22 cellular contexts compared by ENCODE assay signal in the genomic region with DNA sequence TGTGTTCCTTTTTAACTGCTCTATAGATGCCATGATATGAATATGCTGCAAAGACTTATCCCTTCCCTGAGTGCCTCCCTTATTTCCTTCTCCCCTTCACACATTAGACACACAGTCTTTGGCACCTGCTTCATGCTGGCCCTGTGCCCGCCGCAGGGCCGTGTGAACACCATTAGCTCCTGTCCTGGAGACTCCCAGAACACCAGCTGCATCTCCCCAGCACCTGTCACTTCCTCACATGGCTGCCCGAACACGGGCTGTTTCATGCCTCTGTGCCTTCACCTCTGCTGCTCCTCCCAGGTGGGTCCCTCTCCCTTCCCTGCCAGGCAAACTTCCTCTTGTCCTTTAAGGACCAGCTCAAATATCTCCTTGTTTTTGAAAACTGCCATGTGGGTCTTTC. TPM values are rescaled to one million over a fixed set of nuclear protein-coding genes. Genes with fewer than 3 reads are reported as not detected.
DNase-seq lines count a peak whose midpoint lies in the region; TF ChIP-seq lines count a peak whose summit lies in the region.
"Had no signal": no experiment of that assay in that cellular context is flagged by ENCODE, and none has a peak within 500 bp of the region (broad histone marks: within the 10 kb centered on the region; RNA-seq: fewer than 3 reads in every experiment).

No MANE protein-coding gene starts in this region.

- H2BK5ac ChIP-seq in mesenchymal stem cell (ENCODE audit: low read depth, low read length, poor library complexity, severe bottlenecking): no peak overlapping the region

- no peaks in the 10 kb centered on the region for H3K36me3 ChIP-seq in mesenchymal stem cell (ENCODE audit: control insufficient read depth in 1 of 2, insufficient read depth in 2 of 2, low read depth in 1 of 2, low read length in 2 of 2)
- H3K36me3 ChIP-seq: breast epithelium, HAP-1, neutrophil, right atrium auricular region, upper lobe of right lung had no signal

- H3K9me3 Mint-ChIP-seq in glutamatergic neuron (ENCODE audit: unreplicated experiment): peaks cover 6% of the 10 kb centered on the region
- H3K9me3 Mint-ChIP-seq: activated naive CD8-positive, alpha-beta T cell treated with anti-CD3 and anti-CD28 coated beads, Interleukin-2, amount 50 U/mL, for 24 hours; activated T-helper 1 cell treated with anti-CD3 and anti-CD28 coated beads, Interleukin-12 subunit alpha, Interleukin-12 subunit beta, Interleukin-2, Interleukin-4 antibody, amounts not matched to agents 30 ng/mL and 10 ng/mL and 1 ng/mL, durations not matched to agents 14 hours and 24 hours and 36 hours; stimulated activated naive CD8-positive, alpha-beta T cell treated with anti-CD3 and anti-CD28 coated beads, Interleukin-15, Interleukin-2, amounts not matched to agents 100 ng/mL and 50 ng/mL, for 24 hours had no signal

- TF ChIP-seq CTCF in glutamatergic neuron (IDR thresholded peaks at IDR 0.05; ENCODE audit: partially characterized antibody, unreplicated experiment): no peak

- H3K4me2 ChIP-seq in mesenchymal stem cell (ENCODE audit: low read length, poor library complexity, severe bottlenecking): no peak overlapping the region
- H3K4me2 ChIP-seq: SK-N-SH had no signal

- peaks cover 0 to 9% of the 10 kb centered on the region in 2 experiments for H3K27me3 ChIP-seq in mesenchymal stem cell (ENCODE audit: control insufficient read depth in 1 of 2, insufficient read depth in 1 of 2, low read length in 2 of 2)
- H3K27me3 ChIP-seq: neutrophil, right atrium auricular region, upper lobe of right lung had no signal

- peaks cover 33% of the 10 kb centered on the region for H3K4me1 Mint-ChIP-seq in glutamatergic neuron (ENCODE audit: low read depth, unreplicated experiment)

- DNase-seq in COLO668 (lab: John Stamatoyannopoulos, UW; ENCODE audit: unreplicated experiment) (peak; percentile 88), NCI-H1092 treated with DMSO at 0.1 percent for 48 hours (lab: John Stamatoyannopoulos, UW) (peak; percentile 83), NCI-H345 (lab: John Stamatoyannopoulos, UW) (peak; percentile 71), glutamatergic neuron (no peak), islet precursor cell (no peak), UCSD-AML1 (lab: John Stamatoyannopoulos, UW; ENCODE audit: unreplicated experiment) (no peak), GM19238 (ENCODE audit: insufficient read length, low spot score) (no peak), mesenchymal stem cell (no peak)
- DNase-seq: activated naive CD8-positive, alpha-beta T cell treated with anti-CD3 and anti-CD28 coated beads, Interleukin-2, amount 50 U/mL, for 24 hours; dermis blood vessel endothelial cell; GDM1; left ventricle myocardium superior; NCI-H526 treated with DMSO at 0.1 percent for 48 hours; SK-N-SH; upper lobe of right lung had no signal

- H4K8ac ChIP-seq in mesenchymal stem cell (ENCODE audit: low read length): no peak overlapping the region

- no peak overlapping the region for H3K9ac ChIP-seq in mesenchymal stem cell (ENCODE audit: low read length)
- H3K9ac ChIP-seq: SK-N-SH had no signal

- H3K4me3 Mint-ChIP-seq in glutamatergic neuron (ENCODE audit: unreplicated experiment): no peak overlapping the region
- H3K4me3 Mint-ChIP-seq: activated naive CD8-positive, alpha-beta T cell treated with anti-CD3 and anti-CD28 coated beads, Interleukin-2, amount 50 U/mL, for 24 hours; activated T-helper 1 cell treated with anti-CD3 and anti-CD28 coated beads, Interleukin-12 subunit alpha, Interleukin-12 subunit beta, Interleukin-2, Interleukin-4 antibody, amounts not matched to agents 30 ng/mL and 10 ng/mL and 1 ng/mL, durations not matched to agents 14 hours and 24 hours and 36 hours; stimulated activated naive CD8-positive, alpha-beta T cell treated with anti-CD3 and anti-CD28 coated beads, Interleukin-15, Interleukin-2, amounts not matched to agents 100 ng/mL and 50 ng/mL, for 24 hours had no signal

- H3K4ac ChIP-seq in mesenchymal stem cell (ENCODE audit: low read depth in 1 of 2, low read length in 2 of 2): no peak overlapping the region

- H3K9me3 ChIP-seq in mesenchymal stem cell (ENCODE audit: control insufficient read depth, low read length): peaks cover 10% of the 10 kb centered on the region
- H3K9me3 ChIP-seq: HAP-1, neutrophil, SK-N-SH, upper lobe of right lung had no signal

- no peak overlapping the region for H2BK12ac ChIP-seq in mesenchymal stem cell (ENCODE audit: low read length in 2 of 2)

- H3K4me1 ChIP-seq in mesenchymal stem cell (ENCODE audit: control insufficient read depth, insufficient read depth, low read depth, low read length): peaks cover 16% of the 10 kb centered on the region
- H3K4me1 ChIP-seq: breast epithelium, HAP-1, upper lobe of right lung had no signal

- peaks cover 26% of the 10 kb centered on the region for H3K36me3 Mint-ChIP-seq in glutamatergic neuron (ENCODE audit: unreplicated experiment)

- H2AFZ ChIP-seq in mesenchymal stem cell (ENCODE audit: low read depth, low read length): no peak overlapping the region

- H3K14ac ChIP-seq in mesenchymal stem cell (ENCODE audit: low read length in 2 of 2): no peak overlapping the region

- H3K18ac ChIP-seq in mesenchymal stem cell (ENCODE audit: low read depth in 1 of 2, low read length in 2 of 2): no peak overlapping the region

- H2BK15ac ChIP-seq in mesenchymal stem cell (ENCODE audit: low read depth, poor library complexity, severe bottlenecking): no peak overlapping the region

- H3K27ac Mint-ChIP-seq in glutamatergic neuron (ENCODE audit: unreplicated experiment): peak overlapping the region; percentile 28
- H3K27ac Mint-ChIP-seq: activated naive CD8-positive, alpha-beta T cell treated with anti-CD3 and anti-CD28 coated beads, Interleukin-2, amount 50 U/mL, for 24 hours; activated T-helper 1 cell treated with anti-CD3 and anti-CD28 coated beads, Interleukin-12 subunit alpha, Interleukin-12 subunit beta, Interleukin-2, Interleukin-4 antibody, amounts not matched to agents 30 ng/mL and 10 ng/mL and 1 ng/mL, durations not matched to agents 14 hours and 24 hours and 36 hours; stimulated activated naive CD8-positive, alpha-beta T cell treated with anti-CD3 and anti-CD28 coated beads, Interleukin-15, Interleukin-2, amounts not matched to agents 100 ng/mL and 50 ng/mL, for 24 hours had no signal

- H4K91ac ChIP-seq in mesenchymal stem cell (ENCODE audit: low read length): no peak overlapping the region

- no peak overlapping the region for H3K27ac ChIP-seq in mesenchymal stem cell (ENCODE audit: low read length, poor library complexity, severe bottlenecking)
- H3K27ac ChIP-seq: breast epithelium, epithelial cell of prostate, neutrophil, right atrium auricular region, upper lobe of right lung had no signal

- WGBS in mesenchymal stem cell: 87% methylated on average over 5 of the region's 5 CpGs

- no peak overlapping the region for H2BK120ac ChIP-seq in mesenchymal stem cell (ENCODE audit: low read depth, low read length)

- H3K23ac ChIP-seq in mesenchymal stem cell (ENCODE audit: low read length in 2 of 2): no peak overlapping the region

- no peak overlapping the region for H2AK5ac ChIP-seq in mesenchymal stem cell (ENCODE audit: low read length, severe bottlenecking)

- no peak overlapping the region for H3K4me3 ChIP-seq in mesenchymal stem cell (ENCODE audit: insufficient read depth in 1 of 2, low read depth in 1 of 2, low read length in 2 of 2)
- H3K4me3 ChIP-seq: breast epithelium, HAP-1, right atrium auricular region, upper lobe of right lung had no signal

- H3K79me1 ChIP-seq in mesenchymal stem cell (replicated peaks; ENCODE audit: low read length, poor library complexity, severe bottlenecking): no peaks in the 10 kb centered on the region

- no peaks in the 10 kb centered on the region for H3K27me3 Mint-ChIP-seq in glutamatergic neuron (ENCODE audit: unreplicated experiment)

RNA-seq across cellular contexts. Expression of gene SEC13, which starts 40.5 kb away (rescaled TPM):
- 109 TPM for total RNA-seq in glutamatergic neuron (ENCODE audit: unreplicated experiment)
- 246 TPM for polyA plus RNA-seq in mesenchymal stem cell (2013, experiment 1 of 2)
- 245 TPM for polyA plus RNA-seq in mesenchymal stem cell (2013, experiment 2 of 2)

Comparison
In these comparisons a context has a peak if more than half of its experiments do, and no peak if none do; other contexts are left out.
1. DNase-seq: peak in COLO668 (single experiment), NCI-H1092 treated with DMSO at 0.1 percent for 48 hours (single experiment) and NCI-H345 (single experiment); none in glutamatergic neuron (single experiment), islet precursor cell (single experiment), UCSD-AML1 (single experiment), GM19238 (single experiment) and mesenchymal stem cell (single experiment).